In the genomic region with DNA sequence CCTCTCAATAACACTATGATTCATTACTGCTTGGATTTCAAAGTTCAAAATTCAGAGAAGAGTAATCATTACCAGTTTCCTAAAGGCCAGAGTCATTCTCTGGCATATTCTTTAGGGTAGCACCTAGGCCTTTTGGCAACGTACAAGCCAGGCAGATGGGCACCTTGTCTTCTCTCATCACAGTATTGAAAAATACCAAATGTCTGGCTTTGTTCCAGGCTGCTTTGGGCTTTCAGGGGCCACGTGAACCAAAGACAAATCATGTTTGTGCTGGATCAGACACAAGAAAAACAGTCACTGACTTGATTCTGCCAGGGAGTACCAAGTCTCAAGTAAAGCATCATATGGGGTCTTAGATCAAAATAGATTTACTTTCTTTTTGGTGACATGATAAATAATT, we compare ENCODE assay signal across 20 cellular contexts. TPM values are rescaled to one million over a fixed set of nuclear protein-coding genes. Genes with fewer than 3 reads are reported as not detected.
DNase-seq lines count a peak whose midpoint lies in the region; ATAC-seq, FAIRE-seq and TF ChIP-seq lines count a peak whose summit lies in the region.
"Had no signal": no experiment of that assay in that cellular context is flagged by ENCODE, and none has a peak within 500 bp of the region (broad histone marks: within the 10 kb centered on the region; RNA-seq: fewer than 3 reads in every experiment).

No MANE protein-coding gene starts in this region.

- ATAC-seq in HG03565 (IDR thresholded peaks at IDR 0.05; ENCODE audit: unreplicated experiment) = no peak
- ATAC-seq: activated naive CD4-positive, alpha-beta T cell treated with anti-CD3 and anti-CD28 coated beads, Interleukin-2, amount 50 U/mL, for 72 hours; GM23338; heart right ventricle; mucosa of descending colon had no signal

- H3K4me3 ChIP-seq in neural progenitor cell (no peak overlapping the region), mammary epithelial cell (replicated peaks in 1 of 3; ENCODE audit: insufficient read depth in 1 of 3, low read depth in 2 of 3, low read length in 3 of 3) (no peak overlapping the region)
- H3K4me3 ChIP-seq: BLaER1, GM23338, heart right ventricle, mucosa of descending colon, pancreas, smooth muscle cell had no signal

- H3K27ac Mint-ChIP-seq in neural progenitor cell = peak overlapping the region; percentile 70
- H3K27ac Mint-ChIP-seq: activated naive CD4-positive, alpha-beta T cell treated with anti-CD3 and anti-CD28 coated beads, Interleukin-2, amount 50 U/mL, for 72 hours; GM23338 had no signal

- dilution Hi-C loops in mammary epithelial cell (cut with HindIII; ENCODE audit: low sequenced_read_pairs) = no loop called here

- no peaks in the 10 kb centered on the region for H3K79me2 ChIP-seq in neural progenitor cell (ENCODE audit: low read depth)
- peaks cover 3% of the 10 kb centered on the region for H3K79me2 ChIP-seq in mammary epithelial cell (ENCODE audit: insufficient read depth, low read length)

- DNase-seq in H54 (ENCODE audit: insufficient read length, low spot score) = no peak
- DNase-seq in NCI-H345 (lab: John Stamatoyannopoulos, UW) = peak; percentile 62
- DNase-seq in caudate nucleus (lab: John Stamatoyannopoulos, UW) = peak in 2 of 61 donors; percentile 26 to 86
- DNase-seq in neural progenitor cell (ENCODE audit: low spot score) = no peak
- DNase-seq in dedifferentiated amniotic fluid mesenchymal stem cell (ENCODE audit: extremely low spot score) = no peak
- DNase-seq in NCI-H1417 treated with DMSO at 0.1 percent for 48 hours (lab: John Stamatoyannopoulos, UW) = no peak
- no peak for DNase-seq in mammary epithelial cell
- DNase-seq: DND-41; erythroblast; heart right ventricle; MM.1S; mucosa of descending colon; pancreas; stimulated activated naive CD4-positive, alpha-beta T cell treated with Interleukin-2 at 50 U/mL for 16 hours had no signal

- no TSS peak for BruUV-seq in mammary epithelial cell (replicated peaks; lab: Mats Ljungman, UMichigan)

- H3K27ac ChIP-seq in caudate nucleus (ENCODE audit: low read depth, low read length) = peak overlapping the region; percentile 60
- no peak overlapping the region for H3K27ac ChIP-seq in neural progenitor cell
- no peak overlapping the region for H3K27ac ChIP-seq in mammary epithelial cell (ENCODE audit: insufficient read depth, low read depth, low read length)
- H3K27ac ChIP-seq: BLaER1, heart right ventricle, pancreas had no signal

- H3K4me1 Mint-ChIP-seq in neural progenitor cell = peaks cover 32% of the 10 kb centered on the region
- H3K4me1 Mint-ChIP-seq: GM23338 had no signal

- no peaks in the 10 kb centered on the region for H3K27me3 Mint-ChIP-seq in neural progenitor cell (ENCODE audit: insufficient read depth, low read depth)

- TF ChIP-seq CTCF in neural progenitor cell (IDR thresholded peaks at IDR 0.05) = no peak
- no peak for TF ChIP-seq CTCF in mammary epithelial cell (conservative IDR thresholded peaks at IDR 0.05 in 1 of 2, IDR thresholded peaks at IDR 0.05 in 1 of 2; ENCODE audit: extremely low read depth in 1 of 2, insufficient read depth in 1 of 2, low read depth in 1 of 2, low read length in 2 of 2)

- CTCF ChIA-PET in mammary epithelial cell (lab: Charles Lee; ENCODE audit: low non-redundant PET) = no interaction called here

- no peaks in the 10 kb centered on the region for H3K9me3 Mint-ChIP-seq in neural progenitor cell
- H3K9me3 Mint-ChIP-seq: activated naive CD4-positive, alpha-beta T cell treated with anti-CD3 and anti-CD28 coated beads, Interleukin-2, amount 50 U/mL, for 72 hours; GM23338 had no signal

- H3K27me3 ChIP-seq in neural progenitor cell = peaks cover 30% of the 10 kb centered on the region
- H3K27me3 ChIP-seq in mammary epithelial cell (ENCODE audit: insufficient read depth, low read length) = no peaks in the 10 kb centered on the region
- H3K27me3 ChIP-seq: BLaER1, heart right ventricle, pancreas had no signal

- intact Hi-C loops in mammary epithelial cell (cut with micrococcal nuclease) = no loop called here

- H2AFZ ChIP-seq in neural progenitor cell (replicated peaks) (no peak overlapping the region), mammary epithelial cell (ENCODE audit: low read depth, low read length) (no peak overlapping the region)
- H2AFZ ChIP-seq: GM23338 had no signal

- no peaks in the 10 kb centered on the region for H3F3A ChIP-seq in neural progenitor cell (ENCODE audit: low read depth)

- FAIRE-seq in H54 (lab: Jason Lieb, UNC) = peak; percentile 98
- FAIRE-seq: colon, pancreas had no signal

- H3K4me1 ChIP-seq in neural progenitor cell = peaks cover 12% of the 10 kb centered on the region
- no peaks in the 10 kb centered on the region for H3K4me1 ChIP-seq in mammary epithelial cell (ENCODE audit: insufficient read depth, low read length)

- in situ Hi-C loops in mammary epithelial cell (cut with MboI; ENCODE audit: low sequenced_read_pairs in 2 of 2) = no loop called here

- 50% methylated on average over 2 of the region's 2 CpGs for WGBS in mammary epithelial cell (ENCODE audit: low coverage, missing lambda C conversion rate)

- peaks cover 3% of the 10 kb centered on the region for H3K36me3 Mint-ChIP-seq in neural progenitor cell
- H3K36me3 Mint-ChIP-seq: activated naive CD4-positive, alpha-beta T cell treated with anti-CD3 and anti-CD28 coated beads, Interleukin-2, amount 50 U/mL, for 72 hours had no signal

- H3K36me3 ChIP-seq in neural progenitor cell (no peaks in the 10 kb centered on the region), mammary epithelial cell (ENCODE audit: insufficient read depth, low read length) (no peaks in the 10 kb centered on the region)
- H3K36me3 ChIP-seq: BLaER1, heart right ventricle, pancreas had no signal

- H3K9ac ChIP-seq in neural progenitor cell = no peak overlapping the region
- no peak overlapping the region for H3K9ac ChIP-seq in mammary epithelial cell (ENCODE audit: insufficient read depth, low read length)
- H3K9ac ChIP-seq: BLaER1 had no signal

- H4K20me1 ChIP-seq in neural progenitor cell (ENCODE audit: low read depth) (no peaks in the 10 kb centered on the region), mammary epithelial cell (ENCODE audit: insufficient read depth, low read length) (no peaks in the 10 kb centered on the region)

- no peak for TF ChIP-seq POLR2A in H54 (IDR thresholded peaks at IDR 0.05; ENCODE audit: low read depth, low read length)

- H3K9me3 ChIP-seq in neural progenitor cell (ENCODE audit: low read depth) (no peaks in the 10 kb centered on the region), mammary epithelial cell (replicated peaks; ENCODE audit: insufficient read depth, low read length) (no peaks in the 10 kb centered on the region)
- H3K9me3 ChIP-seq: BLaER1, heart right ventricle, mucosa of descending colon, pancreas had no signal

- H3K4me2 ChIP-seq in neural progenitor cell (no peak overlapping the region), mammary epithelial cell (ENCODE audit: insufficient read depth, low read depth, low read length) (no peak overlapping the region)
- H3K4me2 ChIP-seq: BLaER1, GM23338, smooth muscle cell had no signal

- H3K4me3 Mint-ChIP-seq in neural progenitor cell = no peak overlapping the region
- H3K4me3 Mint-ChIP-seq: GM23338 had no signal

RNA-seq across cellular contexts. Expression of a gene that starts 15.5 kb away (rescaled TPM):
- 5.0 and 6.2 TPM in 2 replicates for total RNA-seq in neural progenitor cell (ENCODE audit: low replicate concordance)
- total RNA-seq in mammary epithelial cell = 10 to 100 TPM; 10.9 to 31.5 TPM
- 4.8 TPM for polyA plus RNA-seq in mammary epithelial cell
- polyA minus RNA-seq in mammary epithelial cell = 9.0 TPM
